ENCODE assay signal across 11 cellular contexts in genomic region chr3:129022114-129022994, GRCh38. TPM values are rescaled to one million over a fixed set of nuclear protein-coding genes. Genes with fewer than 3 reads are reported as not detected.
DNase-seq lines count a peak whose midpoint lies in the region; ATAC-seq and TF ChIP-seq lines count a peak whose summit lies in the region.
"Had no signal": no experiment of that assay in that cellular context is flagged by ENCODE, and none has a peak within 500 bp of the region (broad histone marks: within the 10 kb centered on the region; RNA-seq: fewer than 3 reads in every experiment).

No MANE protein-coding gene starts in this region.

- H3K27me3 Mint-ChIP-seq in effector memory CD8-positive, alpha-beta T cell = no peaks in the 10 kb centered on the region
- no peaks in the 10 kb centered on the region for H3K27me3 Mint-ChIP-seq in activated T-cell treated with anti-CD3 and anti-CD28 coated beads, Interleukin-2, amount 50 U/mL, for 4 hours (ENCODE audit: low read depth)
- H3K27me3 Mint-ChIP-seq: CD4-positive, alpha-beta T cell had no signal

- H3K4me3 ChIP-seq in liver (ENCODE audit: low read depth in 1 of 3, low read length in 3 of 3) = no peak overlapping the region

- H3K36me3 ChIP-seq in liver (ENCODE audit: control insufficient read depth in 4 of 4, insufficient read depth in 3 of 4, low read depth in 1 of 4, low read length in 3 of 4) = no peaks in the 10 kb centered on the region

- H3K4me1 Mint-ChIP-seq in effector memory CD8-positive, alpha-beta T cell (ENCODE audit: low read depth in 2 of 2) = peaks cover 29 to 30% of the 10 kb centered on the region in 2 donors
- peaks cover 25% of the 10 kb centered on the region for H3K4me1 Mint-ChIP-seq in stimulated activated effector memory CD8-positive, alpha-beta T cell treated with anti-CD3 and anti-CD28 coated beads, Interleukin-12 subunit alpha, Interleukin-12 subunit beta, amount 100 ng/mL, for 72 hours
- peaks cover 28% of the 10 kb centered on the region for H3K4me1 Mint-ChIP-seq in activated T-cell treated with anti-CD3 and anti-CD28 coated beads, Interleukin-2, amount 50 U/mL, for 4 hours (ENCODE audit: low read depth)

- 80% methylated on average over 14 of the region's 14 CpGs for WGBS in liver

- peaks cover 0 to 7% (median 2%) of the 10 kb centered on the region in 4 donors for H3K4me1 ChIP-seq in liver (ENCODE audit: control insufficient read depth in 4 of 4, insufficient read depth in 4 of 4, low read length in 3 of 4)

- DNase-seq in KBM-7 = peak; percentile 61
- DNase-seq in effector memory CD8-positive, alpha-beta T cell = no peak
- no peak for DNase-seq in stimulated activated effector memory CD8-positive, alpha-beta T cell treated with anti-CD3 and anti-CD28 coated beads, Interleukin-12 subunit alpha, Interleukin-12 subunit beta, amount 100 ng/mL, for 72 hours (ENCODE audit: low spot score in 2 of 2)
- no peak for DNase-seq in hippocampal formation (lab: John Stamatoyannopoulos, UW)
- no peak for DNase-seq in NCI-H524 treated with DMSO at 0.1 percent for 48 hours (lab: John Stamatoyannopoulos, UW)
- no peak for DNase-seq in activated T-cell treated with anti-CD3 and anti-CD28 coated beads, Interleukin-2, amount 50 U/mL, for 4 hours
- DNase-seq in NCI-H82 treated with DMSO at 0.1 percent for 48 hours (lab: John Stamatoyannopoulos, UW; ENCODE audit: unreplicated experiment) = no peak
- DNase-seq: CD4-positive, alpha-beta T cell; NCI-H2029 had no signal

- no peaks in the 10 kb centered on the region for H3K27me3 ChIP-seq in liver (ENCODE audit: control insufficient read depth in 4 of 4, insufficient read depth in 4 of 4, low read length in 3 of 4)

- no peaks in the 10 kb centered on the region for H3K9me3 ChIP-seq in liver (ENCODE audit: control insufficient read depth in 4 of 4, low read length in 3 of 4)

- in situ Hi-C loops in KBM-7 (cut with MboI; ENCODE audit: low pct_unique_long_range_greater_than_20kb, low sequenced_read_pairs) = no loop called here

- peaks cover 11% of the 10 kb centered on the region for H3K36me3 Mint-ChIP-seq in effector memory CD8-positive, alpha-beta T cell (ENCODE audit: insufficient read depth)
- H3K36me3 Mint-ChIP-seq in stimulated activated effector memory CD8-positive, alpha-beta T cell treated with anti-CD3 and anti-CD28 coated beads, Interleukin-12 subunit alpha, Interleukin-12 subunit beta, amount 100 ng/mL, for 72 hours = no peaks in the 10 kb centered on the region
- H3K36me3 Mint-ChIP-seq in activated T-cell treated with anti-CD3 and anti-CD28 coated beads, Interleukin-2, amount 50 U/mL, for 4 hours (ENCODE audit: insufficient read depth) = no peaks in the 10 kb centered on the region

- no peaks in the 10 kb centered on the region for H3K9me3 Mint-ChIP-seq in effector memory CD8-positive, alpha-beta T cell
- H3K9me3 Mint-ChIP-seq in stimulated activated effector memory CD8-positive, alpha-beta T cell treated with anti-CD3 and anti-CD28 coated beads, Interleukin-12 subunit alpha, Interleukin-12 subunit beta, amount 100 ng/mL, for 72 hours = no peaks in the 10 kb centered on the region
- no peaks in the 10 kb centered on the region for H3K9me3 Mint-ChIP-seq in activated T-cell treated with anti-CD3 and anti-CD28 coated beads, Interleukin-2, amount 50 U/mL, for 4 hours
- H3K9me3 Mint-ChIP-seq: CD4-positive, alpha-beta T cell had no signal

- no peak for ATAC-seq in effector memory CD8-positive, alpha-beta T cell (replicated peaks)
- no peak for ATAC-seq in stimulated activated effector memory CD8-positive, alpha-beta T cell treated with anti-CD3 and anti-CD28 coated beads, Interleukin-12 subunit alpha, Interleukin-12 subunit beta, amount 100 ng/mL, for 72 hours
- no peak for ATAC-seq in activated T-cell treated with anti-CD3 and anti-CD28 coated beads, Interleukin-2, amount 50 U/mL, for 4 hours

- no peak overlapping the region for H3K27ac ChIP-seq in liver (ENCODE audit: low read depth in 1 of 2, low read length in 2 of 2)

- TF ChIP-seq RAD21 in liver (IDR thresholded peaks at IDR 0.05) = no peak

- H3K9ac ChIP-seq in liver (ENCODE audit: low read depth in 1 of 2, low read length in 2 of 2) = no peak overlapping the region

- peak overlapping the region; percentile 66 to 77 for H3K27ac Mint-ChIP-seq in effector memory CD8-positive, alpha-beta T cell
- peak overlapping the region; percentile 54 for H3K27ac Mint-ChIP-seq in stimulated activated effector memory CD8-positive, alpha-beta T cell treated with anti-CD3 and anti-CD28 coated beads, Interleukin-12 subunit alpha, Interleukin-12 subunit beta, amount 100 ng/mL, for 72 hours
- H3K27ac Mint-ChIP-seq: CD4-positive, alpha-beta T cell had no signal

- no peak for TF ChIP-seq CTCF in liver (IDR thresholded peaks at IDR 0.05; ENCODE audit: low read depth, low read length, missing input control)

- peak overlapping the region; percentile 56 to 65 for H3K4me3 Mint-ChIP-seq in effector memory CD8-positive, alpha-beta T cell
- no peak overlapping the region for H3K4me3 Mint-ChIP-seq in stimulated activated effector memory CD8-positive, alpha-beta T cell treated with anti-CD3 and anti-CD28 coated beads, Interleukin-12 subunit alpha, Interleukin-12 subunit beta, amount 100 ng/mL, for 72 hours
- no peak overlapping the region for H3K4me3 Mint-ChIP-seq in activated T-cell treated with anti-CD3 and anti-CD28 coated beads, Interleukin-2, amount 50 U/mL, for 4 hours
- H3K4me3 Mint-ChIP-seq: CD4-positive, alpha-beta T cell had no signal

TF ChIP-seq in liver, 16 proteins besides CTCF, POLR2A, EP300 and RAD21:
- TF ChIP-seq, protein P1, sequence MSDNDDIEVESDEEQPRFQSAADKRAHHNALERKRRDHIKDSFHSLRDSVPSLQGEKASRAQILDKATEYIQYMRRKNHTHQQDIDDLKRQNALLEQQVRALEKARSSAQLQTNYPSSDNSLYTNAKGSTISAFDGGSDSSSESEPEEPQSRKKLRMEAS (IDR thresholded peaks at IDR 0.05) = no peak
- TF ChIP-seq JUND (IDR thresholded peaks at IDR 0.05) = no peak
- peak; percentile 55 for TF ChIP-seq NR2F2 (IDR thresholded peaks at IDR 0.05)

RNA-seq across cellular contexts. Expression of gene EFCC1, which starts 21.2 kb away (rescaled TPM):
- 1 to 10 TPM in 1 of 2 donors, under 1 TPM in 1; 0.14 to 1.0 TPM for total RNA-seq in liver
- under 1 TPM; 0.08 to 0.33 TPM for polyA plus RNA-seq in liver
- total RNA-seq in activated T-cell treated with anti-CD3 and anti-CD28 coated beads, Interleukin-2, amount 50 U/mL, for 4 hours = under 1 TPM in 2 of 3 donors, not detected in 1; 0.26 to 0.35 TPM

RNA-seq across cellular contexts. Expression of gene CFAP92, which starts 28.5 kb away (rescaled TPM):
- total RNA-seq in liver = under 1 TPM; 0.05 to 0.25 TPM
- under 1 TPM in 1 of 2 donors, not detected in 1; 0.06 TPM for polyA plus RNA-seq in liver
- under 1 TPM in 1 of 3 donors, not detected in 2; 0.18 TPM for total RNA-seq in activated T-cell treated with anti-CD3 and anti-CD28 coated beads, Interleukin-2, amount 50 U/mL, for 4 hours

RNA-seq across cellular contexts. Expression of gene GP9, which starts 38.2 kb away (rescaled TPM):
- 10 to 100 TPM in 1 of 2 donors, not detected in 1; 12.0 TPM for total RNA-seq in liver
- under 1 TPM in 1 of 2 donors, not detected in 1; 0.16 TPM for polyA plus RNA-seq in liver
- total RNA-seq in activated T-cell treated with anti-CD3 and anti-CD28 coated beads, Interleukin-2, amount 50 U/mL, for 4 hours = not detected
- total RNA-seq: CD4-positive, alpha-beta T cell; lower leg skin had no signal

Comparison
In these comparisons a context has a peak if more than half of its experiments do, and no peak if none do; other contexts are left out.
1. H3K4me3 Mint-ChIP-seq: peak in effector memory CD8-positive, alpha-beta T cell (2 of 2); none in stimulated activated effector memory CD8-positive, alpha-beta T cell treated with anti-CD3 and anti-CD28 coated beads, Interleukin-12 subunit alpha, Interleukin-12 subunit beta, amount 100 ng/mL, for 72 hours (single experiment) and activated T-cell treated with anti-CD3 and anti-CD28 coated beads, Interleukin-2, amount 50 U/mL, for 4 hours (single experiment).